In genomic region chr7:155219947-155220769, GRCh38 we compare ENCODE assay signal across 2 cellular contexts.
TF ChIP-seq lines count a peak whose summit lies in the region.

No MANE protein-coding gene starts in this region.

TF ChIP-seq in A549, 52 proteins besides CTCF, POLR2A, EP300 and RAD21 (continued from another document):
- TF ChIP-seq ATOH8 (CRISPR knock-in tag; IDR thresholded peaks at IDR 0.05; ENCODE audit: low read depth) (no peak), HEYL (CRISPR knock-in tag; IDR thresholded peaks at IDR 0.05) (no peak), ZSCAN20 (CRISPR knock-in tag; IDR thresholded peaks at IDR 0.05) (no peak), RARB (CRISPR knock-in tag; IDR thresholded peaks at IDR 0.05) (no peak), MAX (IDR thresholded peaks at IDR 0.05) (no peak), FOSL2 (IDR thresholded peaks at IDR 0.05) (no peak), FOSL2 (CRISPR knock-in tag; IDR thresholded peaks at IDR 0.05) (no peak), NR3C1 (IDR thresholded peaks at IDR 0.05) (no peak), JUN (IDR thresholded peaks at IDR 0.05) (no peak), MAFK (IDR thresholded peaks at IDR 0.05; ENCODE audit: partially characterized antibody) (no peak)

TF ChIP-seq in WTC11, 78 proteins besides CTCF, POLR2A, EP300 and RAD21 (continued from another document):
- TF ChIP-seq E2F4 (CRISPR knock-in tag; IDR thresholded peaks at IDR 0.05; ENCODE audit: borderline replicate concordance, low read depth) (no peak), ZNF121 (CRISPR knock-in tag; IDR thresholded peaks at IDR 0.05) (no peak), RELA (CRISPR knock-in tag; IDR thresholded peaks at IDR 0.05; ENCODE audit: borderline replicate concordance) (no peak), FOXP4 (CRISPR knock-in tag; IDR thresholded peaks at IDR 0.05) (no peak), JUN (CRISPR knock-in tag; IDR thresholded peaks at IDR 0.05) (no peak), KAT7 (CRISPR knock-in tag; IDR thresholded peaks at IDR 0.05; ENCODE audit: borderline replicate concordance) (no peak), ATF6 (CRISPR knock-in tag; IDR thresholded peaks at IDR 0.05) (no peak), ZBTB21 (CRISPR knock-in tag; IDR thresholded peaks at IDR 0.05; ENCODE audit: borderline replicate concordance) (no peak), RORB (CRISPR knock-in tag; IDR thresholded peaks at IDR 0.05) (no peak), OVOL2 (CRISPR knock-in tag; IDR thresholded peaks at IDR 0.05; ENCODE audit: borderline replicate concordance) (no peak), ATF1 (CRISPR knock-in tag; IDR thresholded peaks at IDR 0.05) (no peak)
